9 cellular contexts compared by ENCODE assay signal in the genomic region with DNA sequence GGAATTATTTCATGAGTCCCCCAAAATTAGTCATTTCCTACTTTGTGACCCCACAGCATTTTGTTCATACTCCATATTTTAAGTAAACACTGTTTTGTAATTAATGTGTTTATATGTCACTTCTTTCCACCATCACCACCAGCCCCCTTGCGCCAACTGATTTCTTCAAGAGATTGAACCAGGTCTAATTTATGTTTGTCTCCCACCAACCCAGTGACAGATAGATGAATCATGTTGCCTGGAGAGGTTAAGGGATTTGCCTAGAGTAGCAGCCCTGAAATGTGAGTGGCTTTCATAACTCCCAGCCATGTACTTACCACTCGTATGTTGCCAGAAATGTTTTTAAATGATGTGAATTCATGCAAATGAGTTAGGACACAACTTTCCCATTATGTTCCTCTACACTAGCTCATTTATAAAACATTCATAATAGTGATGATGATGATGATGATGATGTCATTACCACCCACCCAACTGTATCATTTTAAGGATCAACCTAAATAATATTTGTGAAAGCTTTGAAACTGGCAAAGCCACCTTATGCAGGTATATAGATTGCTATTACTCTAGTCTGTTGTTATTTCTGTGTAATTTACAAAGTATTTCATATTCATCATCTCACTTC.
DNase-seq lines count a peak whose midpoint lies in the region; ATAC-seq and TF ChIP-seq lines count a peak whose summit lies in the region.
"Had no signal": no experiment of that assay in that cellular context is flagged by ENCODE, and none has a peak within 500 bp of the region (broad histone marks: within the 10 kb centered on the region; RNA-seq: fewer than 3 reads in every experiment).

No MANE protein-coding gene starts in this region.

- peaks cover 23% of the 10 kb centered on the region for H3K4me1 Mint-ChIP-seq in T-helper 17 cell

- peaks cover 27% of the 10 kb centered on the region for H3K4me1 ChIP-seq in foreskin keratinocyte

- no peaks in the 10 kb centered on the region for H3K9me3 ChIP-seq in T-helper 17 cell (ENCODE audit: control insufficient read depth, low read length, poor library complexity, severe bottlenecking)

- no peaks in the 10 kb centered on the region for H3K36me3 Mint-ChIP-seq in T-helper 17 cell (ENCODE audit: low read depth)

- ATAC-seq in T-helper 17 cell (no peak), foreskin keratinocyte (peak; percentile 80), HG02970 (IDR thresholded peaks at IDR 0.05; ENCODE audit: low FRiP score, unreplicated experiment) (no peak), HG02870 (IDR thresholded peaks at IDR 0.05; ENCODE audit: unreplicated experiment) (no peak)

- DNase-seq in A172 (ENCODE audit: low spot score) (peak; percentile 38), ELR (ENCODE audit: low read depth) (peak; percentile 96), T-helper 17 cell (no peak), foreskin keratinocyte (peak in 1 of 2 donors; percentile 76), UCSD-AML1 (lab: John Stamatoyannopoulos, UW; ENCODE audit: unreplicated experiment) (no peak), NCI-H510A treated with DMSO at 0.1 percent for 48 hours (lab: John Stamatoyannopoulos, UW) (no peak)
- DNase-seq: DMS79 had no signal

- peak overlapping the region; percentile 76 for H3K27ac ChIP-seq in foreskin keratinocyte

- no peak for TF ChIP-seq CTCF in foreskin keratinocyte (conservative IDR thresholded peaks at IDR 0.05)

- H3K4me3 Mint-ChIP-seq in T-helper 17 cell = no peak overlapping the region

- H3K27me3 ChIP-seq in foreskin keratinocyte = no peaks in the 10 kb centered on the region

- no peaks in the 10 kb centered on the region for H3K27me3 Mint-ChIP-seq in T-helper 17 cell

- H3K27ac Mint-ChIP-seq in T-helper 17 cell = peak overlapping the region; percentile 53

Comparison
In these comparisons a context has a peak if more than half of its experiments do, and no peak if none do; other contexts are left out.
1. DNase-seq: peak in A172 (single experiment) and ELR (single experiment); none in T-helper 17 cell (0 of 3), UCSD-AML1 (single experiment) and NCI-H510A treated with DMSO at 0.1 percent for 48 hours (single experiment).